ENCODE assay signal across 8 cellular contexts in the genomic region with DNA sequence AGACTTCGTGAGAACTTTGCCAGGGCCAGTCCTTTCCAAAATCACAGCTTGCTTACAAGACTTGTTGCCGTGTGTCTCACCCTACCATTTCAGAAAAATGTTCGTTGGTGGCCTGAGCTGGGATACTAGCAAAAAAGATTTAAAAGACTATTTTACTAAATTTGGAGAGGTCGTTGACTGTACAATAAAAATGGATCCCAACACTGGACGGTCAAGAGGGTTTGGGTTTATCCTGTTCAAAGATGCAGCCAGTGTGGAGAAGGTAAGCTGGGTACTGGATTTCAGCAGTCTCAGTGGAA. TPM values are rescaled to one million over a fixed set of nuclear protein-coding genes. Genes with fewer than 3 reads are reported as not detected.
DNase-seq lines count a peak whose midpoint lies in the region; ATAC-seq and TF ChIP-seq lines count a peak whose summit lies in the region.

No MANE protein-coding gene starts in this region.

- peak overlapping the region; percentile 82 for H3K4me3 Mint-ChIP-seq in activated CD4-positive, alpha-beta T cell treated with anti-CD3 and anti-CD28 coated beads for 36 hours

- intact Hi-C loops in activated CD4-positive, alpha-beta T cell treated with anti-CD3 and anti-CD28 coated beads for 36 hours (cut with DNase I, micrococcal nuclease), result loop anchor here in 1 of 2 experiments (1.0 to 10.0 kb wide), 5 partner anchors 75 to 1417 kb away; a partner anchor contains a TSS
- intact Hi-C loops in adrenal gland (cut with DNase I) (no loop called here), left lung (cut with DNase I) (no loop called here)

- TF ChIP-seq POLR2A in adrenal gland (IDR thresholded peaks at IDR 0.05) (no peak), suprapubic skin (IDR thresholded peaks at IDR 0.05) (no peak)

- H3K27me3 Mint-ChIP-seq in activated CD4-positive, alpha-beta T cell treated with anti-CD3 and anti-CD28 coated beads for 36 hours, result no peaks in the 10 kb centered on the region

- TF ChIP-seq EP300 in suprapubic skin (IDR thresholded peaks at IDR 0.05), result no peak

- no peak for DNase-seq in activated CD4-positive, alpha-beta T cell treated with anti-CD3 and anti-CD28 coated beads for 36 hours
- no peak for DNase-seq in activated CD4-positive, alpha-beta T cell treated with anti-CD3 and anti-CD28 coated beads for 48 hours
- DNase-seq in adrenal gland (no peak), left lung (no peak), suprapubic skin (ENCODE audit: low spot score in 2 of 2) (no peak), SIG-M5 treated with dmso at 0.1 percent for 504 hours (lab: John Stamatoyannopoulos, UW; ENCODE audit: unreplicated experiment) (no peak), GM13976 (ENCODE audit: low spot score) (no peak)

- peak overlapping the region; percentile 91 for H3K27ac Mint-ChIP-seq in activated CD4-positive, alpha-beta T cell treated with anti-CD3 and anti-CD28 coated beads for 36 hours

- POLR2A ChIA-PET in activated CD4-positive, alpha-beta T cell treated with anti-CD3 and anti-CD28 coated beads for 36 hours (lab: Charles Lee), result interaction anchor here (0.5 kb wide), 1 partner anchor 1880 kb away, joined by 6 read pairs; no protein-coding TSS in a partner anchor

- peaks cover 57% of the 10 kb centered on the region for H3K36me3 Mint-ChIP-seq in activated CD4-positive, alpha-beta T cell treated with anti-CD3 and anti-CD28 coated beads for 36 hours (ENCODE audit: low read depth)

- no peak for TF ChIP-seq CTCF in adrenal gland (IDR thresholded peaks at IDR 0.05)
- TF ChIP-seq CTCF in left lung (IDR thresholded peaks at IDR 0.05), result no peak
- TF ChIP-seq CTCF in suprapubic skin (IDR thresholded peaks at IDR 0.05), result no peak
- TF ChIP-seq CTCF in GM13976 (IDR thresholded peaks at IDR 0.05; ENCODE audit: borderline replicate concordance, control extremely low read depth, extremely low read depth, insufficient read depth, missing control alignments), result no peak

- no peak for ATAC-seq in activated CD4-positive, alpha-beta T cell treated with anti-CD3 and anti-CD28 coated beads for 36 hours
- no peak for ATAC-seq in left lung
- ATAC-seq in GM19455 (IDR thresholded peaks at IDR 0.05; ENCODE audit: unreplicated experiment), result no peak

- CTCF ChIA-PET in activated CD4-positive, alpha-beta T cell treated with anti-CD3 and anti-CD28 coated beads for 36 hours (lab: Charles Lee), result interaction anchor here (1.0 to 1.8 kb wide), 2 partner anchors 11 to 29 kb away, joined by 3 to 9 read pairs; no protein-coding TSS in a partner anchor

- H3K4me3 ChIP-seq in adrenal gland (peak overlapping the region; percentile 8 to 84 (median 46)), left lung (peak overlapping the region; percentile 84 to 86), suprapubic skin (peak overlapping the region; percentile 88)

- no peaks in the 10 kb centered on the region for H3K9me3 ChIP-seq in adrenal gland (replicated peaks in 1 of 3)
- H3K9me3 ChIP-seq in left lung, result no peaks in the 10 kb centered on the region
- H3K9me3 ChIP-seq in suprapubic skin, result no peaks in the 10 kb centered on the region

- H3K4me1 ChIP-seq in adrenal gland (replicated peaks in 1 of 2) (peaks cover 15 to 39% of the 10 kb centered on the region in 2 donors), left lung (peaks cover 24 to 54% of the 10 kb centered on the region in 2 donors), suprapubic skin (peaks cover 48% of the 10 kb centered on the region)

- H3K9me3 Mint-ChIP-seq in activated CD4-positive, alpha-beta T cell treated with anti-CD3 and anti-CD28 coated beads for 36 hours (ENCODE audit: low read depth), result no peaks in the 10 kb centered on the region

- peaks cover 0 to 41% of the 10 kb centered on the region in 2 donors for H3K36me3 ChIP-seq in adrenal gland (replicated peaks in 1 of 2)
- peaks cover 0 to 48% of the 10 kb centered on the region in 2 donors for H3K36me3 ChIP-seq in left lung
- H3K36me3 ChIP-seq in suprapubic skin, result peaks cover 42% of the 10 kb centered on the region

- peaks cover 34% of the 10 kb centered on the region for H3K4me1 Mint-ChIP-seq in activated CD4-positive, alpha-beta T cell treated with anti-CD3 and anti-CD28 coated beads for 36 hours

- 3 to 18% (median 4%) methylated on average over 3 to 5 of the region's 5 CpGs for WGBS in adrenal gland, 4 donors
- WGBS in suprapubic skin, result 7% methylated on average over 5 of the region's 5 CpGs

- no peaks in the 10 kb centered on the region for H3K27me3 ChIP-seq in adrenal gland
- H3K27me3 ChIP-seq in left lung, result no peaks in the 10 kb centered on the region
- no peaks in the 10 kb centered on the region for H3K27me3 ChIP-seq in suprapubic skin

- in situ Hi-C loops in GM13976 (cut with MboI; ENCODE audit: low sequenced_read_pairs, unreplicated experiment), result no loop called here

- peak overlapping the region; percentile 42 to 98 (median 90) for H3K27ac ChIP-seq in adrenal gland
- H3K27ac ChIP-seq in left lung, result peak overlapping the region; percentile 85 to 93
- peak overlapping the region; percentile 98 for H3K27ac ChIP-seq in suprapubic skin

RNA-seq across cellular contexts. Expression of a gene that starts 1.4 kb away (rescaled TPM):
- 100 to 1,000 TPM; 258 to 336 TPM for total RNA-seq in activated CD4-positive, alpha-beta T cell treated with anti-CD3 and anti-CD28 coated beads for 36 hours
- 100 to 1,000 TPM in 7 of 8 donors, 10 to 100 TPM in 1; 96.3 to 265 (median 117) TPM for total RNA-seq in adrenal gland
- 100 to 1,000 TPM; 112 to 195 (median 146) TPM for polyA plus RNA-seq in adrenal gland
- total RNA-seq in left lung, result 100 to 1,000 TPM; 126 to 178 TPM
- total RNA-seq in suprapubic skin, result 100 to 1,000 TPM in 1 of 4 donors, 10 to 100 TPM in 3; 57.0 to 113 (median 83.1) TPM

RNA-seq across cellular contexts. Expression of a gene that starts 18.5 kb away (rescaled TPM):
- total RNA-seq in activated CD4-positive, alpha-beta T cell treated with anti-CD3 and anti-CD28 coated beads for 36 hours, result not detected
- total RNA-seq in adrenal gland (not detected), left lung (not detected), suprapubic skin (under 1 TPM in 1 of 4 donors, not detected in 3; 0.49 TPM)
- polyA plus RNA-seq in adrenal gland, result not detected

RNA-seq across cellular contexts. Expression of a gene that starts 26.9 kb away (rescaled TPM):
- total RNA-seq in activated CD4-positive, alpha-beta T cell treated with anti-CD3 and anti-CD28 coated beads for 36 hours, result 10 to 100 TPM; 67.2 to 68.4 TPM
- total RNA-seq in adrenal gland, result 10 to 100 TPM; 15.0 to 93.2 (median 62.4) TPM
- 100 to 1,000 TPM in 1 of 3 donors, 10 to 100 TPM in 2; 21.2 to 125 (median 89.6) TPM for polyA plus RNA-seq in adrenal gland
- 10 to 100 TPM; 71.9 to 87.9 TPM for total RNA-seq in left lung
- total RNA-seq in suprapubic skin, result 10 to 100 TPM; 27.1 to 50.5 (median 35.7) TPM

RNA-seq across cellular contexts. Expression of a gene that starts 52.0 kb away (rescaled TPM):
- total RNA-seq in activated CD4-positive, alpha-beta T cell treated with anti-CD3 and anti-CD28 coated beads for 36 hours, result 100 to 1,000 TPM; 244 TPM
- total RNA-seq in adrenal gland (100 to 1,000 TPM in 6 of 8 donors, 10 to 100 TPM in 2; 70.6 to 269 (median 133) TPM), left lung (100 to 1,000 TPM in 1 of 2 donors, 10 to 100 TPM in 1; 65.0 to 105 TPM), suprapubic skin (100 to 1,000 TPM in 3 of 4 donors, 10 to 100 TPM in 1; 75.8 to 278 (median 210) TPM)
- 100 to 1,000 TPM in 1 of 3 donors, 10 to 100 TPM in 2; 65.2 to 106 (median 68.6) TPM for polyA plus RNA-seq in adrenal gland
